Comparison of ENCODE assay signal across 9 cellular contexts in genomic region chr2:170396799-170397459, GRCh38.
DNase-seq lines count a peak whose midpoint lies in the region; ATAC-seq and TF ChIP-seq lines count a peak whose summit lies in the region.
"Had no signal": no experiment of that assay in that cellular context is flagged by ENCODE, and none has a peak within 500 bp of the region (broad histone marks: within the 10 kb centered on the region; RNA-seq: fewer than 3 reads in every experiment).

No MANE protein-coding gene starts in this region.

- TF ChIP-seq CTCF in GM12875 (IDR thresholded peaks at IDR 0.05; ENCODE audit: borderline replicate concordance, insufficient read depth, low read depth, low read length): peak; percentile 4; the same call in 1 of the 2 replicates
- peak; percentile 28 for TF ChIP-seq CTCF in astrocyte of the spinal cord (IDR thresholded peaks at IDR 0.05; ENCODE audit: low read depth, low read length)
- peak; percentile 52 for TF ChIP-seq CTCF in osteocyte (IDR thresholded peaks at IDR 0.05)

- H3K4me3 ChIP-seq in GM12875 (ENCODE audit: low read depth, low read length): no peak overlapping the region
- no peak overlapping the region for H3K4me3 ChIP-seq in astrocyte of the spinal cord (ENCODE audit: low read depth, low read length)

- no peaks in the 10 kb centered on the region for H3K36me3 Mint-ChIP-seq in osteocyte (ENCODE audit: unreplicated experiment)

- DNase-seq in NCI-H146 treated with DMSO at 0.1 percent for 48 hours (lab: John Stamatoyannopoulos, UW; ENCODE audit: unreplicated experiment) (peak; percentile 17), astrocyte of the spinal cord (ENCODE audit: low read depth, low spot score) (peak; percentile 9), osteocyte (ENCODE audit: extremely low spot score, unreplicated experiment) (no peak), HPDE6-E6E7 (ENCODE audit: extremely low spot score) (no peak), SK-N-DZ (ENCODE audit: low spot score) (no peak)
- DNase-seq: amygdala had no signal

- no peaks in the 10 kb centered on the region for H3K4me1 Mint-ChIP-seq in osteocyte (ENCODE audit: unreplicated experiment)

- in situ Hi-C loops in astrocyte of the spinal cord (cut with HindIII; ENCODE audit: low sequenced_read_pairs): no loop called here

- no peak overlapping the region for H3K4me3 Mint-ChIP-seq in osteocyte (ENCODE audit: unreplicated experiment)

- ATAC-seq in HG02938 (IDR thresholded peaks at IDR 0.05; ENCODE audit: unreplicated experiment) (no peak), GM19035 (IDR thresholded peaks at IDR 0.05; ENCODE audit: unreplicated experiment) (no peak)

- no peak overlapping the region for H3K27ac Mint-ChIP-seq in osteocyte (ENCODE audit: unreplicated experiment)

- H3K27me3 Mint-ChIP-seq in osteocyte (ENCODE audit: unreplicated experiment): peaks cover 52% of the 10 kb centered on the region

- no peaks in the 10 kb centered on the region for H3K9me3 Mint-ChIP-seq in osteocyte (ENCODE audit: unreplicated experiment)

Comparison
In these comparisons a context has a peak if more than half of its experiments do, and no peak if none do; other contexts are left out.
1. DNase-seq: peak in NCI-H146 treated with DMSO at 0.1 percent for 48 hours (single experiment) and astrocyte of the spinal cord (single experiment); none in osteocyte (single experiment), HPDE6-E6E7 (single experiment) and SK-N-DZ (single experiment).
2. Peak in every context shown above with its lines, with median percentiles within 50 percentile points of each other: CTCF ChIP-seq.